In the genomic region with DNA sequence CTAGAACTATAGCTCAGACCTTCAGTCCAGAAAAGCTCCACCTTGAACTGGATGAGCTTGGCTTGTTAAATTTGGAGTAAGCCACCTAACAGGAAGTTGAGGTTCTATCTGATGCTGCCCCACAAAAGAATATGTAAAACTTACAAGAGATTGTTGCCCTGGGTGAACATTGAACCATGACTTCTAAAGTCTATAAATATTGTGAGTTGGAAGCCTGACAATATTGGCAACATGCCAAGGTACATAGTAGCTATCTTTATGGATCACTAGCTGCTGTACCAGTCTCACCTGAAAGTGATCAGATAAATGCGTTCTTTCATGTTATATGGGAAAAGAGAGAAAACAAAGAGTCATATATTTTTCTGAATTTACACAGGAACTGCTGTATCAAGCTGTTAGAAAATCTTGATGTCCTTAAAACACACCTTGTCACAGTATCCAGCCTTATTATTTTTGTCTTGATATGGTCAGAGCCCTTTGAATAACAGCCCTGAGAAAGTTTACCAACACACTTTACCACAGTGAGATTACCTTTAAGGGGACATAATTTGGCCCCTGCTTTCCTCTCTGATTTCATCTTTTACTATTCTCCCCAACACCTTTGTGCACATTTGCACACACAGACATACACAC, we compare ENCODE assay signal across 12 cellular contexts.
DNase-seq lines count a peak whose midpoint lies in the region; ATAC-seq lines count a peak whose summit lies in the region.
"Had no signal": no experiment of that assay in that cellular context is flagged by ENCODE, and none has a peak within 500 bp of the region (broad histone marks: within the 10 kb centered on the region; RNA-seq: fewer than 3 reads in every experiment).

No MANE protein-coding gene starts in this region.

- H3K4me1 Mint-ChIP-seq in stimulated activated naive B cell treated with anti-CD40 and anti-IgM and Interleukin-4, amounts not matched to agents 10 μg/mL and 1 μg/mL and 100 μg/mL, for 72 hours: peaks cover 16 to 19% of the 10 kb centered on the region in 2 donors

- peaks cover 2 to 3% of the 10 kb centered on the region in 2 donors for H3K36me3 Mint-ChIP-seq in stimulated activated naive B cell treated with anti-CD40 and anti-IgM and Interleukin-4, amounts not matched to agents 10 μg/mL and 1 μg/mL and 100 μg/mL, for 72 hours
- H3K36me3 Mint-ChIP-seq: naive thymus-derived CD4-positive, alpha-beta T cell had no signal

- DNase-seq in NCI-H345 treated with DMSO at 0.1 percent for 48 hours (lab: John Stamatoyannopoulos, UW; ENCODE audit: unreplicated experiment) (peak; percentile 56), glomerular visceral epithelial cell (ENCODE audit: extremely low spot score) (peak; percentile 8), posterior vena cava (ENCODE audit: low spot score) (no peak)
- DNase-seq in stimulated activated naive B cell treated with anti-CD40 and anti-IgM and Interleukin-4, amounts not matched to agents 10 μg/mL and 1 μg/mL and 100 μg/mL, for 72 hours: no peak
- DNase-seq in stimulated activated CD8-positive, alpha-beta memory T cell treated with anti-CD3 and anti-CD28 coated beads, Interleukin-4, amount 100 ng/mL, for 48 hours: no peak
- DNase-seq: activated T-cell treated with anti-CD3 and anti-CD28 coated beads for 4 hours; GF-D8; NCI-H2107; stimulated activated CD4-positive, alpha-beta T cell treated with anti-CD3 and anti-CD28 coated beads, Interleukin-2, amount 100 ng/mL, for 24 hours had no signal

- peaks cover 8 to 9% of the 10 kb centered on the region in 2 donors for H3K27me3 Mint-ChIP-seq in stimulated activated naive B cell treated with anti-CD40 and anti-IgM and Interleukin-4, amounts not matched to agents 10 μg/mL and 1 μg/mL and 100 μg/mL, for 72 hours

- H3K27ac Mint-ChIP-seq in stimulated activated naive B cell treated with anti-CD40 and anti-IgM and Interleukin-4, amounts not matched to agents 10 μg/mL and 1 μg/mL and 100 μg/mL, for 72 hours: no peak overlapping the region
- H3K27ac Mint-ChIP-seq: naive thymus-derived CD4-positive, alpha-beta T cell had no signal

- intact Hi-C loops in posterior vena cava (cut with DNase I): no loop called here

- peak; percentile 34 for ATAC-seq in HG03354 (IDR thresholded peaks at IDR 0.05; ENCODE audit: poor library complexity, severe bottlenecking, unreplicated experiment)
- ATAC-seq in stimulated activated naive B cell treated with anti-CD40 and anti-IgM and Interleukin-4, amounts not matched to agents 10 μg/mL and 1 μg/mL and 100 μg/mL, for 72 hours (replicated peaks): peak; percentile 70 to 71
- no peak for ATAC-seq in GM19023 (IDR thresholded peaks at IDR 0.05; ENCODE audit: unreplicated experiment)
- ATAC-seq: naive thymus-derived CD4-positive, alpha-beta T cell had no signal

- peaks cover 10 to 13% of the 10 kb centered on the region in 2 donors for H3K9me3 Mint-ChIP-seq in stimulated activated naive B cell treated with anti-CD40 and anti-IgM and Interleukin-4, amounts not matched to agents 10 μg/mL and 1 μg/mL and 100 μg/mL, for 72 hours

- no peak overlapping the region for H3K4me3 Mint-ChIP-seq in stimulated activated naive B cell treated with anti-CD40 and anti-IgM and Interleukin-4, amounts not matched to agents 10 μg/mL and 1 μg/mL and 100 μg/mL, for 72 hours
- H3K4me3 Mint-ChIP-seq: naive thymus-derived CD4-positive, alpha-beta T cell had no signal

Comparison
In these comparisons a context has a peak if more than half of its experiments do, and no peak if none do; other contexts are left out.
1. DNase-seq: peak in NCI-H345 treated with DMSO at 0.1 percent for 48 hours (single experiment) and glomerular visceral epithelial cell (single experiment); none in stimulated activated naive B cell treated with anti-CD40 and anti-IgM and Interleukin-4, amounts not matched to agents 10 μg/mL and 1 μg/mL and 100 μg/mL, for 72 hours (single experiment), posterior vena cava (single experiment) and stimulated activated CD8-positive, alpha-beta memory T cell treated with anti-CD3 and anti-CD28 coated beads, Interleukin-4, amount 100 ng/mL, for 48 hours (single experiment).